Comparison of ENCODE assay signal across 19 cellular contexts in genomic region chr3:86960551-86960950, GRCh38. TPM values are rescaled to one million over a fixed set of nuclear protein-coding genes. Genes with fewer than 3 reads are reported as not detected.
"Had no signal": no experiment of that assay in that cellular context is flagged by ENCODE, and none has a peak within 500 bp of the region (broad histone marks: within the 10 kb centered on the region; RNA-seq: fewer than 3 reads in every experiment).

No MANE protein-coding gene starts in this region.

- H3K79me2 ChIP-seq: parathyroid adenoma had no signal

- H3K4me3 ChIP-seq: cardiac muscle cell, stomach, thoracic aorta, upper lobe of right lung had no signal

- H3K4me1 ChIP-seq: parathyroid adenoma, stomach, upper lobe of right lung had no signal

- ATAC-seq: left lobe of liver; naive thymus-derived CD4-positive, alpha-beta T cell; upper lobe of right lung had no signal

- H3K36me3 ChIP-seq: cardiac muscle cell, thoracic aorta, upper lobe of right lung had no signal

- DNase-seq: activated CD4-positive, alpha-beta T cell treated with anti-CD3 and anti-CD28 coated beads, Interleukin-2, amount 10 ng/mL, durations not matched to agents 7 days and 5 days; activated CD4-positive, CD25-positive, alpha-beta regulatory T cell; activated CD8-positive, alpha-beta memory T cell treated with anti-CD3 and anti-CD28 coated beads for 24 hours; activated naive CD8-positive, alpha-beta T cell treated with anti-CD3 and anti-CD28 coated beads, Interleukin-2, amount 10 ng/mL, durations not matched to agents 7 days and 5 days; aorta; erythroblast; hippocampal formation; naive thymus-derived CD4-positive, alpha-beta T cell; stimulated activated CD4-positive, alpha-beta T cell treated with anti-CD3 and anti-CD28 coated beads, Interleukin-12 subunit alpha, Interleukin-12 subunit beta, amount 100 ng/mL, for 4 hours; stimulated activated CD4-positive, alpha-beta T cell treated with anti-CD3 and anti-CD28 coated beads, Interleukin-2, amount 100 ng/mL, for 24 hours; stomach; upper lobe of right lung had no signal

- H3K27ac ChIP-seq: cardiac muscle cell, parathyroid adenoma, stomach, thoracic aorta, upper lobe of right lung had no signal

- H3K9ac ChIP-seq: parathyroid adenoma had no signal

- H2AFZ ChIP-seq: parathyroid adenoma had no signal

- FAIRE-seq: colon, keratinocyte had no signal

- H3K9me3 ChIP-seq: stomach, thoracic aorta, upper lobe of right lung had no signal

- H3K27me3 ChIP-seq: cardiac muscle cell, stomach, upper lobe of right lung had no signal

RNA-seq across cellular contexts. Expression of gene VGLL3, which starts 30.4 kb away (rescaled TPM):
- total RNA-seq: activated CD4-positive, alpha-beta T cell treated with anti-CD3 and anti-CD28 coated beads, Interleukin-2, amount 10 ng/mL, durations not matched to agents 7 days and 5 days; activated naive CD8-positive, alpha-beta T cell treated with anti-CD3 and anti-CD28 coated beads, Interleukin-2, amount 10 ng/mL, durations not matched to agents 7 days and 5 days; T-helper 2 cell treated with Interferon-gamma antibody and Interleukin-4, amounts not matched to agents 100 ng/mL and 5 ng/mL, for 36 hours had no signal
- polyA plus RNA-seq: naive thymus-derived CD4-positive, alpha-beta T cell had no signal
